In genomic region chr12:120725659-120726509, GRCh38 we compare ENCODE assay signal across 8 cellular contexts. TPM values are rescaled to one million over a fixed set of nuclear protein-coding genes. Genes with fewer than 3 reads are reported as not detected.
A peak's percentile ranks its signal among the peaks of the same experiment; 100 is the strongest.
DNase-seq lines count a peak whose midpoint lies in the region; ATAC-seq and TF ChIP-seq lines count a peak whose summit lies in the region.

TSS of gene ACADS (plus strand) at chr12:120725826. CDS start at chr12:120725886, 60 bp downstream.

- no peaks in the 10 kb centered on the region for H3K9me3 ChIP-seq in colonic mucosa

- no peak for TF ChIP-seq CTCF in colonic mucosa (IDR thresholded peaks at IDR 0.05)

- peak within 1 kb of the TSS; percentile 77 to 95 for H3K9ac ChIP-seq in colonic mucosa (ENCODE audit: low read depth in 2 of 2, low read length in 2 of 2)

- intact Hi-C loops in colonic mucosa (cut with DNase I): no loop called here

- peak within 1 kb of the TSS; percentile 56 for H3K27ac ChIP-seq in colonic mucosa

- ATAC-seq in GM19043 (IDR thresholded peaks at IDR 0.05; ENCODE audit: low read depth, unreplicated experiment): peak; percentile 98
- peak; percentile 94 for ATAC-seq in HG03342 (IDR thresholded peaks at IDR 0.05; ENCODE audit: unreplicated experiment)

- H3K36me3 ChIP-seq in colonic mucosa: no peaks in the 10 kb centered on the region

- DNase-seq in AML-193 (lab: John Stamatoyannopoulos, UW) (peak; percentile 62 to 75), NCI-H510A (lab: John Stamatoyannopoulos, UW) (peak; percentile 85), colonic mucosa (peak; percentile 94), left kidney (ENCODE audit: low read depth, low spot score) (peak; percentile 95)
- peak; percentile 86 to 87 for DNase-seq in activated CD4-positive, alpha-beta T cell treated with anti-CD3 and anti-CD28 coated beads for 4 hours
- peak; percentile 85 for DNase-seq in stimulated activated CD4-positive, alpha-beta T cell treated with anti-CD3 and anti-CD28 coated beads, Interleukin-1b, Interleukin-23, amount 100 ng/mL, for 48 hours

- peaks cover 3% of the 10 kb centered on the region for H3K4me1 ChIP-seq in colonic mucosa

- peak within 1 kb of the TSS; percentile 70 for H3K4me3 ChIP-seq in colonic mucosa

- H3K27me3 ChIP-seq in colonic mucosa: no peaks in the 10 kb centered on the region

RNA-seq across cellular contexts. Expression of gene ACADS, which starts in this region (rescaled TPM):
- 100 to 1,000 TPM in 1 of 2 donors, 10 to 100 TPM in 1; 86.0 to 202 TPM for total RNA-seq in colonic mucosa

Comparison
In these comparisons a context has a peak if more than half of its experiments do, and no peak if none do; other contexts are left out.
1. Peak in every context shown above with its lines: DNase-seq, ATAC-seq, H3K4me3 ChIP-seq and H3K27ac ChIP-seq.